In genomic region chr2:95287806-95288205, GRCh38 we compare ENCODE assay signal across 17 cellular contexts. TPM values are rescaled to one million over a fixed set of nuclear protein-coding genes. Genes with fewer than 3 reads are reported as not detected.
"Had no signal": no experiment of that assay in that cellular context is flagged by ENCODE, and none has a peak within 500 bp of the region (broad histone marks: within the 10 kb centered on the region; RNA-seq: fewer than 3 reads in every experiment).

No MANE protein-coding gene starts in this region.

- FAIRE-seq: pancreas had no signal

- DNase-seq: activated CD4-positive, alpha-beta memory T cell treated with anti-CD3 and anti-CD28 coated beads for 36 hours; activated CD4-positive, alpha-beta T cell treated with anti-CD3 and anti-CD28 coated beads for 36 hours; activated naive CD4-positive, alpha-beta T cell; activated naive CD8-positive, alpha-beta T cell treated with anti-CD3 and anti-CD28 coated beads for 36 hours; activated T-cell treated with anti-CD3 and anti-CD28 coated beads for 4 hours; amniotic stem cell; effector memory CD8-positive, alpha-beta T cell; left ventricle myocardium superior; stimulated activated CD4-positive, alpha-beta T cell treated with anti-CD3 and anti-CD28 coated beads, Interleukin-4, amount 100 ng/mL, for 1 hour; stimulated activated naive CD8-positive, alpha-beta T cell treated with anti-CD3 and anti-CD28 coated beads, Interleukin-15, amount 100 ng/mL, for 72 hours; transverse colon had no signal

- H3K36me3 Mint-ChIP-seq: activated CD4-positive, alpha-beta memory T cell treated with anti-CD3 and anti-CD28 coated beads for 36 hours; memory B cell had no signal

- H3K4me3 Mint-ChIP-seq: activated CD4-positive, alpha-beta memory T cell treated with anti-CD3 and anti-CD28 coated beads for 36 hours; activated CD4-positive, alpha-beta T cell treated with anti-CD3 and anti-CD28 coated beads for 36 hours; activated naive CD8-positive, alpha-beta T cell treated with anti-CD3 and anti-CD28 coated beads for 36 hours; activated T-helper 1 cell treated with anti-CD3 and anti-CD28 coated beads, Interleukin-12 subunit alpha, Interleukin-12 subunit beta, Interleukin-2, Interleukin-4 antibody, amounts not matched to agents 30 ng/mL and 10 ng/mL and 1 ng/mL, durations not matched to agents 14 hours and 24 hours and 36 hours; effector memory CD8-positive, alpha-beta T cell; memory B cell; stimulated activated naive CD8-positive, alpha-beta T cell treated with anti-CD3 and anti-CD28 coated beads, Interleukin-15, amount 100 ng/mL, for 72 hours had no signal

- H3K27me3 ChIP-seq: pancreas, suprapubic skin, transverse colon had no signal

- H3K27me3 Mint-ChIP-seq: activated CD4-positive, alpha-beta memory T cell treated with anti-CD3 and anti-CD28 coated beads for 36 hours; activated CD4-positive, alpha-beta T cell treated with anti-CD3 and anti-CD28 coated beads for 36 hours; activated naive CD8-positive, alpha-beta T cell treated with anti-CD3 and anti-CD28 coated beads for 36 hours; stimulated activated naive CD8-positive, alpha-beta T cell treated with anti-CD3 and anti-CD28 coated beads, Interleukin-15, amount 100 ng/mL, for 72 hours had no signal

- H3K27ac Mint-ChIP-seq: activated CD4-positive, alpha-beta memory T cell treated with anti-CD3 and anti-CD28 coated beads for 36 hours; activated CD4-positive, alpha-beta T cell treated with anti-CD3 and anti-CD28 coated beads for 36 hours; activated naive CD8-positive, alpha-beta T cell treated with anti-CD3 and anti-CD28 coated beads for 36 hours; activated T-helper 1 cell treated with anti-CD3 and anti-CD28 coated beads, Interleukin-12 subunit alpha, Interleukin-12 subunit beta, Interleukin-2, Interleukin-4 antibody, amounts not matched to agents 30 ng/mL and 10 ng/mL and 1 ng/mL, durations not matched to agents 14 hours and 24 hours and 36 hours; memory B cell had no signal

- H3K36me3 ChIP-seq: transverse colon had no signal

- H3K4me1 Mint-ChIP-seq: activated CD4-positive, alpha-beta T cell treated with anti-CD3 and anti-CD28 coated beads for 36 hours; activated naive CD8-positive, alpha-beta T cell treated with anti-CD3 and anti-CD28 coated beads for 36 hours; memory B cell; stimulated activated naive CD8-positive, alpha-beta T cell treated with anti-CD3 and anti-CD28 coated beads, Interleukin-15, amount 100 ng/mL, for 72 hours had no signal

- H3K4me3 ChIP-seq: pancreas, smooth muscle cell, suprapubic skin, transverse colon had no signal

RNA-seq across cellular contexts. Expression of gene KCNIP3, which starts 9.3 kb away (rescaled TPM):
- total RNA-seq: activated CD4-positive, alpha-beta memory T cell treated with anti-CD3 and anti-CD28 coated beads for 36 hours; activated CD4-positive, alpha-beta T cell treated with anti-CD3 and anti-CD28 coated beads for 36 hours; activated naive CD8-positive, alpha-beta T cell treated with anti-CD3 and anti-CD28 coated beads for 36 hours; activated T-helper 1 cell treated with anti-CD3 and anti-CD28 coated beads, Interleukin-12 subunit alpha, Interleukin-12 subunit beta, Interleukin-2, Interleukin-4 antibody, amounts not matched to agents 30 ng/mL and 10 ng/mL and 1 ng/mL, durations not matched to agents 14 hours and 24 hours and 36 hours; mononuclear cell had no signal
